Comparison of ENCODE assay signal across 1 cellular context in genomic region chr10:132580157-132580556, GRCh38.
TF ChIP-seq lines count a peak whose summit lies in the region.

No MANE protein-coding gene starts in this region.

TF ChIP-seq in GM12878, 131 proteins besides CTCF, POLR2A, EP300 and RAD21:
- TF ChIP-seq ZNF592 (IDR thresholded peaks at IDR 0.05) (no peak), ZZZ3 (IDR thresholded peaks at IDR 0.05; ENCODE audit: control insufficient read depth, insufficient read length, low read depth) (no peak), SPI1 (IDR thresholded peaks at IDR 0.05; ENCODE audit: borderline replicate concordance, insufficient read depth, low read depth, low read length) (peak; percentile 53; the same call in 1 of the 2 replicates)
